Comparison of ENCODE assay signal across 10 cellular contexts in the genomic region with DNA sequence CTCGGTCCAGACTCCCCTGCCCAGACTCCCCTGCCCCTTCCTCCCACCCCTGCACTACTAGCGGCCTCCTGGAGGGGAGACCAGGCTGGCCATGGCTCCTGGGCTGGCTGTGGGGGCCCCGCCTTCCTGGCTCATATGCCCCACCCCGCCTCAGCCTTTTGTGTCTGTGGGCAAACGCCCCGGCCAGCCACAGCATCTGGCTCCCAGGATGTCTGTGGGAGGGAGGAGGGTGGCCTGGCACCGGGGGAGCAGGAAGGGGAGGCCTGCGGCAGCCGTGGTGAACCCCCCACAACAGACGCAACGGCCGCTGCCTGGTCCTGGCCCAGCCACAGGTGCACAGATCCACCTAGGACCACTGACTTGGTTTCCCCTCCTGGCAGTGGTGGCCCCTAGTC. TPM values are rescaled to one million over a fixed set of nuclear protein-coding genes. Genes with fewer than 3 reads are reported as not detected.
DNase-seq lines count a peak whose midpoint lies in the region; ATAC-seq, FAIRE-seq and TF ChIP-seq lines count a peak whose summit lies in the region.
"Had no signal": no experiment of that assay in that cellular context is flagged by ENCODE, and none has a peak within 500 bp of the region (broad histone marks: within the 10 kb centered on the region; RNA-seq: fewer than 3 reads in every experiment).

No MANE protein-coding gene starts in this region.

- H3K4me3 Mint-ChIP-seq in CD4-positive, alpha-beta T cell: no peak overlapping the region
- H3K4me3 Mint-ChIP-seq: activated T-cell treated with anti-CD3 and anti-CD28 coated beads, Interleukin-2, amount 50 U/mL, for 72 hours had no signal

- DNase-seq in CD4-positive, alpha-beta T cell: no peak
- DNase-seq in NB4 (ENCODE audit: low read depth): peak; percentile 98
- peak in 2 of 6 donors; percentile 61 to 72 for DNase-seq in pancreas
- DNase-seq in HTR-8/SVneo (ENCODE audit: insufficient read length, low spot score): no peak
- DNase-seq in HuH-7 (ENCODE audit: low spot score): no peak
- no peak for DNase-seq in NCI-H526 treated with DMSO at 0.1 percent for 48 hours (lab: John Stamatoyannopoulos, UW)
- no peak for DNase-seq in H7
- DNase-seq: effector CD8-positive, alpha-beta T cell had no signal

- no peak for TF ChIP-seq CTCF in CD4-positive, alpha-beta T cell (IDR thresholded peaks at IDR 0.05)
- TF ChIP-seq CTCF in NB4 (IDR thresholded peaks at IDR 0.05; ENCODE audit: low read depth, low read length): no peak
- TF ChIP-seq CTCF in pancreas (IDR thresholded peaks at IDR 0.05): no peak

- H3K27ac ChIP-seq in CD4-positive, alpha-beta T cell (ENCODE audit: low read depth, low read length): no peak overlapping the region
- H3K27ac ChIP-seq in cingulate gyrus (ENCODE audit: low read depth, low read length) (peak overlapping the region; percentile 60), pancreas (peak overlapping the region; percentile 29 to 75 (median 68))

- CTCF ChIA-PET in CD4-positive, alpha-beta T cell (lab: Charles Lee): no interaction called here

- no peaks in the 10 kb centered on the region for H3K9me3 Mint-ChIP-seq in CD4-positive, alpha-beta T cell
- H3K9me3 Mint-ChIP-seq: activated T-cell treated with anti-CD3 and anti-CD28 coated beads, Interleukin-2, amount 50 U/mL, for 72 hours had no signal

- no peak for TF ChIP-seq POLR2A in NB4 (IDR thresholded peaks at IDR 0.05; ENCODE audit: extremely low read depth, insufficient read length)

- peaks cover 6% of the 10 kb centered on the region for H3K4me1 Mint-ChIP-seq in CD4-positive, alpha-beta T cell (ENCODE audit: low read depth)

- H3K36me3 Mint-ChIP-seq in CD4-positive, alpha-beta T cell (ENCODE audit: low read depth): no peaks in the 10 kb centered on the region

- peaks cover 15% of the 10 kb centered on the region for H3K27me3 Mint-ChIP-seq in CD4-positive, alpha-beta T cell

- intact Hi-C loops in CD4-positive, alpha-beta T cell (cut with DNase I, micrococcal nuclease): no loop called here
- intact Hi-C loops in pancreas (cut with DNase I): no loop called here

- no peaks in the 10 kb centered on the region for H3K9me3 ChIP-seq in CD4-positive, alpha-beta T cell (ENCODE audit: control insufficient read depth, low read length)
- H3K9me3 ChIP-seq in pancreas: no peaks in the 10 kb centered on the region

- peak; percentile 28 for ATAC-seq in CD4-positive, alpha-beta T cell (ENCODE audit: poor library complexity)
- ATAC-seq in pancreas: peak; percentile 2 to 10 (median 7)

- no peak overlapping the region for H3K27ac Mint-ChIP-seq in CD4-positive, alpha-beta T cell
- H3K27ac Mint-ChIP-seq: activated T-cell treated with anti-CD3 and anti-CD28 coated beads, Interleukin-2, amount 50 U/mL, for 72 hours had no signal

- FAIRE-seq in pancreas (lab: Jason Lieb, UNC): no peak
- no peak for FAIRE-seq in HTR-8/SVneo (lab: Jason Lieb, UNC)

- H3K27me3 ChIP-seq in CD4-positive, alpha-beta T cell (ENCODE audit: control insufficient read depth, insufficient read depth, low read length): peaks cover 56% of the 10 kb centered on the region
- no peaks in the 10 kb centered on the region for H3K27me3 ChIP-seq in pancreas
- no peaks in the 10 kb centered on the region for H3K27me3 ChIP-seq in H7 (ENCODE audit: control insufficient read depth, insufficient read depth, low read length)

- H3K36me3 ChIP-seq in pancreas (no peaks in the 10 kb centered on the region), H7 (replicated peaks; ENCODE audit: control insufficient read depth, insufficient read depth, low read length) (no peaks in the 10 kb centered on the region)

- WGBS in pancreas, 2 donors: 31 to 32% methylated on average over 6 to 12 of the region's 12 CpGs

- peaks cover 33 to 50% (median 42%) of the 10 kb centered on the region in 3 donors for H3K4me1 ChIP-seq in pancreas

- POLR2A ChIA-PET in CD4-positive, alpha-beta T cell (lab: Charles Lee): no interaction called here

- H3K4me3 ChIP-seq in NB4 (ENCODE audit: low read depth, low read length): peak overlapping the region; percentile 67
- no peak overlapping the region for H3K4me3 ChIP-seq in pancreas
- H3K4me3 ChIP-seq in H7 (ENCODE audit: insufficient read depth, low read depth, low read length): no peak overlapping the region

RNA-seq across cellular contexts. Expression of a gene that starts 32.9 kb away (rescaled TPM):
- total RNA-seq in CD4-positive, alpha-beta T cell: under 1 TPM; 0.20 to 0.41 TPM
- 10 to 100 TPM in 2 of 6 donors, 1 to 10 TPM in 4; 8.0 to 11.5 (median 9.6) TPM for total RNA-seq in pancreas
- polyA plus RNA-seq in pancreas: 10 to 100 TPM; 11.4 to 24.1 TPM
- total RNA-seq in H7 (2014; rRNA removed; shearing (Covaris generic)): 8.7 and 19.7 TPM in 2 replicates
